ENCODE assay signal across 23 cellular contexts in genomic region chr11:127492025-127492424, GRCh38.
A peak's percentile ranks its signal among the peaks of the same experiment; 100 is the strongest.
DNase-seq lines count a peak whose midpoint lies in the region; TF ChIP-seq lines count a peak whose summit lies in the region.
"Had no signal": no experiment of that assay in that cellular context is flagged by ENCODE, and none has a peak within 500 bp of the region (broad histone marks: within the 10 kb centered on the region; RNA-seq: fewer than 3 reads in every experiment).

No MANE protein-coding gene starts in this region.

- no peaks in the 10 kb centered on the region for H3K36me3 Mint-ChIP-seq in activated T-helper 1 cell treated with anti-CD3 and anti-CD28 coated beads, Interleukin-12 subunit alpha, Interleukin-12 subunit beta, Interleukin-2, Interleukin-4 antibody, amounts not matched to agents 30 ng/mL and 10 ng/mL and 1 ng/mL, durations not matched to agents 14 hours and 24 hours and 36 hours (ENCODE audit: low read depth)
- H3K36me3 Mint-ChIP-seq: activated CD4-positive, alpha-beta memory T cell treated with anti-CD3 and anti-CD28 coated beads for 36 hours; activated naive CD8-positive, alpha-beta T cell had no signal

- H3K27me3 Mint-ChIP-seq in activated T-helper 1 cell treated with anti-CD3 and anti-CD28 coated beads, Interleukin-12 subunit alpha, Interleukin-12 subunit beta, Interleukin-2, Interleukin-4 antibody, amounts not matched to agents 30 ng/mL and 10 ng/mL and 1 ng/mL, durations not matched to agents 14 hours and 24 hours and 36 hours (ENCODE audit: insufficient read depth) = peaks cover 2% of the 10 kb centered on the region
- H3K27me3 Mint-ChIP-seq: activated CD4-positive, alpha-beta memory T cell treated with anti-CD3 and anti-CD28 coated beads for 36 hours had no signal

- H3K27ac Mint-ChIP-seq in activated T-helper 1 cell treated with anti-CD3 and anti-CD28 coated beads, Interleukin-12 subunit alpha, Interleukin-12 subunit beta, Interleukin-2, Interleukin-4 antibody, amounts not matched to agents 30 ng/mL and 10 ng/mL and 1 ng/mL, durations not matched to agents 14 hours and 24 hours and 36 hours = no peak overlapping the region
- H3K27ac Mint-ChIP-seq: activated CD4-positive, alpha-beta memory T cell treated with anti-CD3 and anti-CD28 coated beads for 36 hours; activated naive CD8-positive, alpha-beta T cell; endodermal cell; nephron progenitor cell; T-helper 1 cell treated with Interleukin-12 subunit alpha and Interleukin-12 subunit beta and Interleukin-4 antibody, amounts not matched to agents 30 μg/mL and 1 μg/mL, for 36 hours had no signal

- H3K9me3 Mint-ChIP-seq in activated T-helper 1 cell treated with anti-CD3 and anti-CD28 coated beads, Interleukin-12 subunit alpha, Interleukin-12 subunit beta, Interleukin-2, Interleukin-4 antibody, amounts not matched to agents 30 ng/mL and 10 ng/mL and 1 ng/mL, durations not matched to agents 14 hours and 24 hours and 36 hours = no peaks in the 10 kb centered on the region

- intact Hi-C loops in activated T-helper 1 cell treated with anti-CD3 and anti-CD28 coated beads, Interleukin-12 subunit alpha, Interleukin-12 subunit beta, Interleukin-2, Interleukin-4 antibody, amounts not matched to agents 30 ng/mL and 10 ng/mL and 1 ng/mL, durations not matched to agents 14 hours and 24 hours and 36 hours (cut with micrococcal nuclease) = loop anchor here (2.0 kb wide), 1 partner anchor 1051 kb away; no protein-coding TSS in a partner anchor

- H3K4me3 Mint-ChIP-seq in activated T-helper 1 cell treated with anti-CD3 and anti-CD28 coated beads, Interleukin-12 subunit alpha, Interleukin-12 subunit beta, Interleukin-2, Interleukin-4 antibody, amounts not matched to agents 30 ng/mL and 10 ng/mL and 1 ng/mL, durations not matched to agents 14 hours and 24 hours and 36 hours = no peak overlapping the region
- H3K4me3 Mint-ChIP-seq: activated CD4-positive, alpha-beta memory T cell treated with anti-CD3 and anti-CD28 coated beads for 36 hours; activated naive CD8-positive, alpha-beta T cell; endodermal cell; nephron progenitor cell; T-helper 1 cell treated with Interleukin-12 subunit alpha and Interleukin-12 subunit beta and Interleukin-4 antibody, amounts not matched to agents 30 μg/mL and 1 μg/mL, for 36 hours had no signal

- H3K4me3 ChIP-seq in fibroblast of pulmonary artery (replicated peaks; ENCODE audit: low read depth, low read length) = no peak overlapping the region
- H3K4me3 ChIP-seq: smooth muscle cell, stomach, tibial artery had no signal

- DNase-seq in A172 (ENCODE audit: low spot score) (peak; percentile 1), Daoy (ENCODE audit: low read depth) (peak; percentile 21), NCI-H69 (lab: John Stamatoyannopoulos, UW) (peak; percentile 66), fibroblast of pulmonary artery (ENCODE audit: low read depth) (peak; percentile 2), NCI-H2171 treated with DMSO at 0.1 percent for 48 hours (lab: John Stamatoyannopoulos, UW) (no peak), SKM-1 (lab: John Stamatoyannopoulos, UW; ENCODE audit: unreplicated experiment) (no peak), NCI-H1417 treated with DMSO at 0.1 percent for 48 hours (lab: John Stamatoyannopoulos, UW) (no peak)
- no peak for DNase-seq in activated T-helper 1 cell treated with anti-CD3 and anti-CD28 coated beads, Interleukin-12 subunit alpha, Interleukin-12 subunit beta, Interleukin-2, Interleukin-4 antibody, amounts not matched to agents 30 ng/mL and 10 ng/mL and 1 ng/mL, durations not matched to agents 14 hours and 24 hours and 36 hours (ENCODE audit: low spot score)
- DNase-seq: activated CD4-positive, alpha-beta memory T cell treated with anti-CD3 and anti-CD28 coated beads for 36 hours; activated CD4-positive, CD25-positive, alpha-beta regulatory T cell treated with anti-CD3 and anti-CD28 coated beads, Interleukin-2, amount 50 U/mL, for 72 hours; anterior cingulate cortex; central memory CD4-positive, alpha-beta T cell; endodermal cell; mammary epithelial cell; NCI-H526 treated with DMSO at 0.1 percent for 48 hours; nephron progenitor cell; retina; stimulated activated CD4-positive, alpha-beta T cell treated with anti-CD3 and anti-CD28 coated beads, Interleukin-1b, Interleukin-23, amount 100 ng/mL, for 48 hours; stomach; tibial artery had no signal

- TF ChIP-seq CTCF in fibroblast of pulmonary artery (IDR thresholded peaks at IDR 0.05; ENCODE audit: low read length, missing control alignments) = no peak

- H3K4me1 Mint-ChIP-seq in activated T-helper 1 cell treated with anti-CD3 and anti-CD28 coated beads, Interleukin-12 subunit alpha, Interleukin-12 subunit beta, Interleukin-2, Interleukin-4 antibody, amounts not matched to agents 30 ng/mL and 10 ng/mL and 1 ng/mL, durations not matched to agents 14 hours and 24 hours and 36 hours (ENCODE audit: low read depth) = no peaks in the 10 kb centered on the region
- H3K4me1 Mint-ChIP-seq: endodermal cell had no signal

Comparison
In these comparisons a context has a peak if more than half of its experiments do, and no peak if none do; other contexts are left out.
1. DNase-seq: peak in A172 (single experiment), Daoy (single experiment), NCI-H69 (single experiment) and fibroblast of pulmonary artery (single experiment); none in NCI-H2171 treated with DMSO at 0.1 percent for 48 hours (single experiment), activated T-helper 1 cell treated with anti-CD3 and anti-CD28 coated beads, Interleukin-12 subunit alpha, Interleukin-12 subunit beta, Interleukin-2, Interleukin-4 antibody, amounts not matched to agents 30 ng/mL and 10 ng/mL and 1 ng/mL, durations not matched to agents 14 hours and 24 hours and 36 hours (single experiment), SKM-1 (single experiment) and NCI-H1417 treated with DMSO at 0.1 percent for 48 hours (single experiment).